In the genomic region with DNA sequence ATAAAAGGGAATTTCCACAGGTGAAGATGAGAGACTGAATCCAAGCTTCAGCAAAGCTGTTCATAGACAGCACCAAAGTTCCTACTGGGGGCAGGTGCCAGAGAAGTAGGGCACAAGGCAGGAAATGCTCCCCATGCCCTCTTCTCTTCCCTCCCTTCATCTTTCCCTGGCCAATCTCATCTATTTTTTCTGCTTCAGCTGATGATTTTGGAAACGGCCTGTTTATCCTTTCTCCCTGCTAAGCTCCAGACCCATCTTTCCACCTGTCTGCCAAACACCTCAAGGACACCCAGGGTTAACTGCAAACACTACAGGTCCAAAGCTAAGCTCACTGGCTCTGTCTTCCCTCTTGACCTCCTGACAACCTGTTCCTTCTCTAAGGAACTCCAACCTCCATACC, we compare ENCODE assay signal across 37 cellular contexts. TPM values are rescaled to one million over a fixed set of nuclear protein-coding genes. Genes with fewer than 3 reads are reported as not detected.
"Had no signal": no experiment of that assay in that cellular context is flagged by ENCODE, and none has a peak within 500 bp of the region (broad histone marks: within the 10 kb centered on the region; RNA-seq: fewer than 3 reads in every experiment).

No MANE protein-coding gene starts in this region.

- H3K27me3 ChIP-seq: adrenal gland, ascending aorta, body of pancreas, brain microvascular endothelial cell, breast epithelium, colonic mucosa had no signal

- H3K27ac ChIP-seq: adrenal gland, ascending aorta, body of pancreas, brain microvascular endothelial cell, breast epithelium, cardiac muscle cell, colonic mucosa had no signal

- H3K4me3 ChIP-seq: adrenal gland, ascending aorta, body of pancreas, breast epithelium, cardiac muscle cell, colonic mucosa had no signal

- H3K27ac Mint-ChIP-seq: activated naive CD4-positive, alpha-beta T cell treated with anti-CD3 and anti-CD28 coated beads for 36 hours; activated naive CD4-positive, alpha-beta T cell treated with anti-CD3 and anti-CD28 coated beads, Interleukin-2, amount 10 ng/mL, durations not matched to agents 7 days and 5 days; activated naive CD4-positive, alpha-beta T cell treated with anti-CD3 and anti-CD28 coated beads, Interleukin-2, amount 50 U/mL, for 24 hours; activated naive CD8-positive, alpha-beta T cell; activated naive CD8-positive, alpha-beta T cell treated with anti-CD3 and anti-CD28 coated beads for 36 hours; activated naive CD8-positive, alpha-beta T cell treated with anti-CD3 and anti-CD28 coated beads, Interleukin-2, amount 10 ng/mL, durations not matched to agents 7 days and 5 days; activated naive CD8-positive, alpha-beta T cell treated with anti-CD3 and anti-CD28 coated beads, Interleukin-2, amount 50 U/mL, for 24 hours; activated T-cell treated with anti-CD3 and anti-CD28 coated beads, Interleukin-2, amount 50 U/mL, for 24 hours; activated T-cell treated with anti-CD3 and anti-CD28 coated beads, Interleukin-2, amount 50 U/mL, for 72 hours; activated T-helper 1 cell treated with anti-CD3 and anti-CD28 coated beads, Interleukin-12 subunit alpha, Interleukin-12 subunit beta, Interleukin-2, Interleukin-4 antibody, amounts not matched to agents 30 ng/mL and 10 ng/mL and 1 ng/mL, durations not matched to agents 14 hours and 24 hours and 36 hours; activated T-helper 17 cell treated with anti-CD3 and anti-CD28 coated beads, Interleukin-2, amount 50 U/mL, for 72 hours; activated T-helper 2 cell treated with anti-CD3 and anti-CD28 coated beads, Interferon-gamma antibody, Interleukin-2, Interleukin-4, amounts not matched to agents 10 μg/mL and 5 μg/mL and 100 μg/mL, durations not matched to agents 14 hours and 24 hours and 36 hours had no signal

- H3K9me3 ChIP-seq: adrenal gland, ascending aorta, body of pancreas, breast epithelium, colonic mucosa had no signal

- H3K36me3 Mint-ChIP-seq: activated naive CD4-positive, alpha-beta T cell treated with anti-CD3 and anti-CD28 coated beads, Interleukin-2, amount 10 ng/mL, durations not matched to agents 7 days and 5 days; activated naive CD4-positive, alpha-beta T cell treated with anti-CD3 and anti-CD28 coated beads, Interleukin-2, amount 50 U/mL, for 24 hours; activated naive CD8-positive, alpha-beta T cell; activated naive CD8-positive, alpha-beta T cell treated with anti-CD3 and anti-CD28 coated beads for 36 hours; activated naive CD8-positive, alpha-beta T cell treated with anti-CD3 and anti-CD28 coated beads, Interleukin-2, amount 10 ng/mL, durations not matched to agents 7 days and 5 days had no signal

- H3K4me1 ChIP-seq: adrenal gland, ascending aorta, breast epithelium, colonic mucosa had no signal

- DNase-seq: activated effector memory CD4-positive, alpha-beta T cell treated with anti-CD3 and anti-CD28 coated beads, Interleukin-2, amount 50 U/mL, for 16 hours; activated effector memory CD4-positive, alpha-beta T cell treated with Interleukin-2 at 50 U/mL for 16 hours; activated gamma-delta T cell; activated gamma-delta T cell treated with Interleukin-2 at 50 U/mL for 16 hours; activated naive CD4-positive, alpha-beta T cell; activated naive CD4-positive, alpha-beta T cell treated with anti-CD3 and anti-CD28 coated beads for 36 hours; activated naive CD4-positive, alpha-beta T cell treated with anti-CD3 and anti-CD28 coated beads, Interleukin-2, amount 10 ng/mL, durations not matched to agents 7 days and 5 days; activated naive CD4-positive, alpha-beta T cell treated with anti-CD3 and anti-CD28 coated beads, Interleukin-2, amount 50 U/mL, for 16 hours; activated naive CD4-positive, alpha-beta T cell treated with Interleukin-2 at 50 U/mL for 16 hours; activated naive CD8-positive, alpha-beta T cell treated with anti-CD3 and anti-CD28 coated beads for 36 hours; activated naive CD8-positive, alpha-beta T cell treated with anti-CD3 and anti-CD28 coated beads, Interleukin-2, amount 10 ng/mL, durations not matched to agents 7 days and 5 days; activated naive CD8-positive, alpha-beta T cell treated with anti-CD3 and anti-CD28 coated beads, Interleukin-2, amount 50 U/mL, for 24 hours; activated T-cell treated with anti-CD3 and anti-CD28 coated beads, Interleukin-2, amount 50 U/mL, for 1 hour; activated T-cell treated with anti-CD3 and anti-CD28 coated beads, Interleukin-2, amount 50 U/mL, for 24 hours; activated T-cell treated with anti-CD3 and anti-CD28 coated beads, Interleukin-2, amount 50 U/mL, for 4 hours; activated T-cell treated with anti-CD3 and anti-CD28 coated beads, Interleukin-2, amount 50 U/mL, for 48 hours; activated T-cell treated with anti-CD3 and anti-CD28 coated beads, Interleukin-2, amount 50 U/mL, for 72 hours; adrenal gland; amniotic stem cell; amygdala; anterior cingulate cortex; aorta; body of pancreas; brain microvascular endothelial cell; central memory CD4-positive, alpha-beta T cell; cerebellar nuclear complex; colonic mucosa had no signal

- ATAC-seq: activated naive CD8-positive, alpha-beta T cell treated with anti-CD3 and anti-CD28 coated beads, Interleukin-2, amount 50 U/mL, for 24 hours; activated T-cell treated with anti-CD3 and anti-CD28 coated beads, Interleukin-2, amount 50 U/mL, for 4 hours; activated T-cell treated with anti-CD3 and anti-CD28 coated beads, Interleukin-2, amount 50 U/mL, for 72 hours; activated T-helper 17 cell treated with anti-CD3 and anti-CD28 coated beads, Interleukin-2, amount 50 U/mL, for 72 hours; body of pancreas had no signal

- H3K9me3 Mint-ChIP-seq: activated naive CD4-positive, alpha-beta T cell treated with anti-CD3 and anti-CD28 coated beads for 36 hours; activated naive CD4-positive, alpha-beta T cell treated with anti-CD3 and anti-CD28 coated beads, Interleukin-2, amount 10 ng/mL, durations not matched to agents 7 days and 5 days; activated naive CD4-positive, alpha-beta T cell treated with anti-CD3 and anti-CD28 coated beads, Interleukin-2, amount 50 U/mL, for 24 hours; activated naive CD8-positive, alpha-beta T cell treated with anti-CD3 and anti-CD28 coated beads for 36 hours; activated naive CD8-positive, alpha-beta T cell treated with anti-CD3 and anti-CD28 coated beads, Interleukin-2, amount 10 ng/mL, durations not matched to agents 7 days and 5 days; activated naive CD8-positive, alpha-beta T cell treated with anti-CD3 and anti-CD28 coated beads, Interleukin-2, amount 50 U/mL, for 24 hours; activated T-cell treated with anti-CD3 and anti-CD28 coated beads, Interleukin-2, amount 50 U/mL, for 24 hours; activated T-cell treated with anti-CD3 and anti-CD28 coated beads, Interleukin-2, amount 50 U/mL, for 4 hours; activated T-cell treated with anti-CD3 and anti-CD28 coated beads, Interleukin-2, amount 50 U/mL, for 72 hours; activated T-helper 1 cell treated with anti-CD3 and anti-CD28 coated beads, Interleukin-12 subunit alpha, Interleukin-12 subunit beta, Interleukin-2, Interleukin-4 antibody, amounts not matched to agents 30 ng/mL and 10 ng/mL and 1 ng/mL, durations not matched to agents 14 hours and 24 hours and 36 hours; activated T-helper 17 cell treated with anti-CD3 and anti-CD28 coated beads, Interleukin-2, amount 50 U/mL, for 72 hours; activated T-helper 2 cell treated with anti-CD3 and anti-CD28 coated beads, Interferon-gamma antibody, Interleukin-2, Interleukin-4, amounts not matched to agents 10 μg/mL and 5 μg/mL and 100 μg/mL, durations not matched to agents 14 hours and 24 hours and 36 hours; brain; central memory CD8-positive, alpha-beta T cell had no signal

- H3K36me3 ChIP-seq: adrenal gland, brain microvascular endothelial cell, breast epithelium, cardiac muscle cell, colonic mucosa had no signal

RNA-seq across cellular contexts. Expression of gene KCND3, which starts 18.1 kb away (rescaled TPM):
- total RNA-seq: activated naive CD4-positive, alpha-beta T cell treated with anti-CD3 and anti-CD28 coated beads for 36 hours; activated naive CD8-positive, alpha-beta T cell treated with anti-CD3 and anti-CD28 coated beads for 36 hours; activated naive CD8-positive, alpha-beta T cell treated with anti-CD3 and anti-CD28 coated beads, Interleukin-2, amount 10 ng/mL, durations not matched to agents 7 days and 5 days; activated T-cell treated with anti-CD3 and anti-CD28 coated beads, Interleukin-2, amount 50 U/mL, for 4 hours; activated T-cell treated with anti-CD3 and anti-CD28 coated beads, Interleukin-2, amount 50 U/mL, for 72 hours; activated T-helper 1 cell treated with anti-CD3 and anti-CD28 coated beads, Interleukin-12 subunit alpha, Interleukin-12 subunit beta, Interleukin-2, Interleukin-4 antibody, amounts not matched to agents 30 ng/mL and 10 ng/mL and 1 ng/mL, durations not matched to agents 14 hours and 24 hours and 36 hours; activated T-helper 17 cell treated with anti-CD3 and anti-CD28 coated beads, Interleukin-2, amount 50 U/mL, for 72 hours; activated T-helper 2 cell treated with anti-CD3 and anti-CD28 coated beads, Interferon-gamma antibody, Interleukin-2, Interleukin-4, amounts not matched to agents 10 μg/mL and 5 μg/mL and 100 μg/mL, durations not matched to agents 14 hours and 24 hours and 36 hours had no signal
